20 cellular contexts compared by ENCODE assay signal in genomic region chr3:157700405-157700804, GRCh38.
A peak's percentile ranks its signal among the peaks of the same experiment; 100 is the strongest.
DNase-seq lines count a peak whose midpoint lies in the region; ATAC-seq and TF ChIP-seq lines count a peak whose summit lies in the region.
"Had no signal": no experiment of that assay in that cellular context is flagged by ENCODE, and none has a peak within 500 bp of the region (broad histone marks: within the 10 kb centered on the region; RNA-seq: fewer than 3 reads in every experiment).

No MANE protein-coding gene starts in this region.

- H3K27ac Mint-ChIP-seq in HFFc6 = no peak overlapping the region
- H3K27ac Mint-ChIP-seq: activated naive CD8-positive, alpha-beta T cell treated with anti-CD3 and anti-CD28 coated beads, Interleukin-2, amount 10 ng/mL, durations not matched to agents 7 days and 5 days; stimulated activated naive B cell treated with anti-CD40 and anti-IgM and Interleukin-4, amounts not matched to agents 10 μg/mL and 1 μg/mL and 100 μg/mL, for 72 hours; T-helper 17 cell had no signal

- no peaks in the 10 kb centered on the region for H3K36me3 ChIP-seq in tibial artery
- H3K36me3 ChIP-seq: upper lobe of left lung had no signal

- H3K9me3 ChIP-seq in tibial artery = no peaks in the 10 kb centered on the region
- H3K9me3 ChIP-seq: upper lobe of left lung had no signal

- no peak overlapping the region for H3K4me3 Mint-ChIP-seq in HFFc6
- H3K4me3 Mint-ChIP-seq: activated naive CD8-positive, alpha-beta T cell treated with anti-CD3 and anti-CD28 coated beads, Interleukin-2, amount 10 ng/mL, durations not matched to agents 7 days and 5 days; activated T-cell treated with anti-CD3 and anti-CD28 coated beads, Interleukin-2, amount 50 U/mL, for 4 hours; stimulated activated naive B cell treated with anti-CD40 and anti-IgM and Interleukin-4, amounts not matched to agents 10 μg/mL and 1 μg/mL and 100 μg/mL, for 72 hours; T-helper 17 cell had no signal

- H3K27ac ChIP-seq in tibial artery = no peak overlapping the region
- H3K27ac ChIP-seq: GM23248, RWPE1, skin epidermis, upper lobe of left lung had no signal

- no peaks in the 10 kb centered on the region for H3K27me3 ChIP-seq in tibial artery
- H3K27me3 ChIP-seq: upper lobe of left lung had no signal

- peaks cover 0 to 15% (median 0%) of the 10 kb centered on the region in 4 donors for H3K4me1 ChIP-seq in tibial artery
- H3K4me1 ChIP-seq: upper lobe of left lung had no signal

- peaks cover 9% of the 10 kb centered on the region; the same call in 1 of the 2 replicates for H3K4me1 Mint-ChIP-seq in HFFc6 (ENCODE audit: low read depth)
- H3K4me1 Mint-ChIP-seq: activated naive CD8-positive, alpha-beta T cell treated with anti-CD3 and anti-CD28 coated beads, Interleukin-2, amount 10 ng/mL, durations not matched to agents 7 days and 5 days; stimulated activated naive B cell treated with anti-CD40 and anti-IgM and Interleukin-4, amounts not matched to agents 10 μg/mL and 1 μg/mL and 100 μg/mL, for 72 hours; T-helper 17 cell had no signal

- peaks cover 3% of the 10 kb centered on the region for H3K27me3 Mint-ChIP-seq in HFFc6 (ENCODE audit: insufficient read depth)
- H3K27me3 Mint-ChIP-seq: activated naive CD8-positive, alpha-beta T cell treated with anti-CD3 and anti-CD28 coated beads, Interleukin-2, amount 10 ng/mL, durations not matched to agents 7 days and 5 days; stimulated activated naive B cell treated with anti-CD40 and anti-IgM and Interleukin-4, amounts not matched to agents 10 μg/mL and 1 μg/mL and 100 μg/mL, for 72 hours; T-helper 17 cell had no signal

- no peaks in the 10 kb centered on the region for H3K9me3 Mint-ChIP-seq in HFFc6
- H3K9me3 Mint-ChIP-seq: activated naive CD8-positive, alpha-beta T cell treated with anti-CD3 and anti-CD28 coated beads, Interleukin-2, amount 10 ng/mL, durations not matched to agents 7 days and 5 days had no signal

- intact Hi-C loops in tibial artery (cut with DNase I; ENCODE audit: low total_unique reads) = no loop called here

- TF ChIP-seq CTCF in AG09309 (IDR thresholded peaks at IDR 0.05; ENCODE audit: control insufficient read depth, insufficient read depth, low read depth, low read length, missing control alignments) (peak; percentile 6), HFFc6 (IDR thresholded peaks at IDR 0.05) (peak; percentile 18; the same call in 1 of the 2 replicates), fibroblast of mammary gland (conservative IDR thresholded peaks at IDR 0.05; ENCODE audit: control insufficient read depth, insufficient read depth, low read depth, low read length) (no peak), tibial artery (IDR thresholded peaks at IDR 0.05) (no peak)

- no peak for DNase-seq in AG09309 (ENCODE audit: low read depth)
- DNase-seq in HFFc6 = no peak
- DNase-seq in RPMI7951 (ENCODE audit: low read depth) = peak; percentile 20
- DNase-seq in fibroblast of mammary gland (ENCODE audit: low read depth) = peak; percentile 2
- DNase-seq in tibial artery = no peak
- DNase-seq in MV-4-11 (lab: John Stamatoyannopoulos, UW) = no peak
- DNase-seq in NK-92 (lab: John Stamatoyannopoulos, UW; ENCODE audit: unreplicated experiment) = no peak
- DNase-seq: activated CD4-positive, alpha-beta T cell treated with anti-CD3 and anti-CD28 coated beads for 4 hours; activated naive CD8-positive, alpha-beta T cell treated with anti-CD3 and anti-CD28 coated beads, Interleukin-2, amount 10 ng/mL, durations not matched to agents 7 days and 5 days; activated T-cell treated with anti-CD3 and anti-CD28 coated beads, Interleukin-2, amount 50 U/mL, for 4 hours; cerebellar nuclear complex; GM23248; midbrain; NCI-H1436; stimulated activated naive B cell treated with anti-CD40 and anti-IgM and Interleukin-4, amounts not matched to agents 10 μg/mL and 1 μg/mL and 100 μg/mL, for 72 hours; T-helper 17 cell; upper lobe of left lung had no signal

- no peaks in the 10 kb centered on the region for H3K36me3 Mint-ChIP-seq in HFFc6 (ENCODE audit: low read depth)
- H3K36me3 Mint-ChIP-seq: activated naive CD8-positive, alpha-beta T cell treated with anti-CD3 and anti-CD28 coated beads, Interleukin-2, amount 10 ng/mL, durations not matched to agents 7 days and 5 days; stimulated activated naive B cell treated with anti-CD40 and anti-IgM and Interleukin-4, amounts not matched to agents 10 μg/mL and 1 μg/mL and 100 μg/mL, for 72 hours had no signal

- no peak for ATAC-seq in GM18870 (IDR thresholded peaks at IDR 0.05; ENCODE audit: unreplicated experiment)
- ATAC-seq: activated T-cell treated with anti-CD3 and anti-CD28 coated beads, Interleukin-2, amount 50 U/mL, for 4 hours; stimulated activated naive B cell treated with anti-CD40 and anti-IgM and Interleukin-4, amounts not matched to agents 10 μg/mL and 1 μg/mL and 100 μg/mL, for 72 hours; T-helper 17 cell had no signal

- H3K4me3 ChIP-seq in AG09309 (ENCODE audit: control insufficient read depth, low read depth, low read length) (no peak overlapping the region), fibroblast of mammary gland (ENCODE audit: control insufficient read depth, low read depth, low read length) (no peak overlapping the region), tibial artery (no peak overlapping the region)
- H3K4me3 ChIP-seq: GM23248, skin epidermis, upper lobe of left lung had no signal

Comparison
In these comparisons a context has a peak if more than half of its experiments do, and no peak if none do; other contexts are left out.
1. DNase-seq: peak in RPMI7951 (single experiment) and fibroblast of mammary gland (single experiment); none in AG09309 (single experiment), HFFc6 (single experiment), tibial artery (0 of 2), MV-4-11 (single experiment) and NK-92 (single experiment).
2. CTCF ChIP-seq: peak in AG09309 (single experiment) and HFFc6 (single experiment); none in fibroblast of mammary gland (single experiment) and tibial artery (0 of 2).